Comparison of ENCODE assay signal across 31 cellular contexts in the genomic region with DNA sequence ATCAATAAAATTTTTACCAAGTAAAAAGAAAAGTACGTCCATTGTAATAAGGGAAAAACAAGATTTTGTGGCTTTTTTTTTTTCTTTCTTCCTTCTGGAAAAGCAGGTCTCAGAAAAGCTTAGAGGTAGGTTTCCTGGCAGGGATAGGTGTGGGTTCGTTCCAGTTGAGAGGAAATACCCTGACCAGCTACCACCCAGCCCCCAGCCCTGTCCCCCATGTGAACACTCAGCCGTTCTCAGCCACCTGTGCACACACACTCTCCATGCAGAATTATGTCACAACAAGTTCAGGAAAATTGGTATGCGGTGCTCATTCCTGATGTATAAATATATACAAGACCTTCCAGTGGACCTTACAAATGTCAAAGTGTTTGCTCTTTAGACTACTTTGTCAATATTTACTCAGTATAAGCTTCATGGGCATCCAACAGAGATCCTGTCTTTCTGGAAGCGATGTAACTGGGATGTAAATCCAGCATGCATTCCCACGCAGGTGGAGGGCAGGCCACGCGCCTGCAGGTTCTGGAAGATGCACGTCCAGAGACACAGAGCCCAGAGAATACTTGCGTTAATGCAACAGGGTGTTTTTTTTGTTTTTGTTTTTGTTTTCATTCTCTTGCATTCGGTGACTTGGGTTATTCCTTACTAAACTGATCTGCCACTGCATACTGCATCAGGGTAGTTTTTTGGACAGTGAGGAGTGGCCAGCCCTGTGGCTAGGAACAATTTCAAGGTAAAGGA.
"Had no signal": no experiment of that assay in that cellular context is flagged by ENCODE, and none has a peak within 500 bp of the region (broad histone marks: within the 10 kb centered on the region; RNA-seq: fewer than 3 reads in every experiment).

No MANE protein-coding gene starts in this region.

- H3K36me3 Mint-ChIP-seq: activated naive CD4-positive, alpha-beta T cell treated with anti-CD3 and anti-CD28 coated beads, Interleukin-2, amount 10 ng/mL, durations not matched to agents 7 days and 5 days; natural killer cell had no signal

- H3K4me1 ChIP-seq: lower lobe of right lung, neural progenitor cell, testis, vagina had no signal

- ATAC-seq: activated CD4-positive, CD25-positive, alpha-beta regulatory T cell treated with anti-CD3 and anti-CD28 coated beads, Interleukin-2, amount 50 U/mL, for 24 hours; lower lobe of right lung; natural killer cell; right cardiac atrium; stimulated activated naive CD8-positive, alpha-beta T cell treated with anti-CD3 and anti-CD28 coated beads, Interleukin-15, Interleukin-2, amounts not matched to agents 100 U/mL and 50 U/mL, for 24 hours had no signal

- FAIRE-seq: astrocyte, endothelial cell of umbilical vein, kidney had no signal

- H3K4me3 ChIP-seq: lower lobe of right lung, neural progenitor cell, testis, vagina had no signal

- H3K9me3 ChIP-seq: lower lobe of right lung, testis, vagina had no signal

- H3K4me1 Mint-ChIP-seq: activated CD4-positive, alpha-beta T cell treated with anti-CD3 and anti-CD28 coated beads, Interleukin-2, amount 10 ng/mL, durations not matched to agents 24 days and 14 days; activated naive CD4-positive, alpha-beta T cell treated with anti-CD3 and anti-CD28 coated beads, Interleukin-2, amount 10 ng/mL, durations not matched to agents 7 days and 5 days had no signal

- H3K27ac Mint-ChIP-seq: activated CD4-positive, alpha-beta memory T cell treated with anti-CD3 and anti-CD28 coated beads for 36 hours; activated CD4-positive, alpha-beta T cell treated with anti-CD3 and anti-CD28 coated beads, Interleukin-2, amount 10 ng/mL, durations not matched to agents 24 days and 14 days; activated naive CD4-positive, alpha-beta T cell treated with anti-CD3 and anti-CD28 coated beads, Interleukin-2, amount 10 ng/mL, durations not matched to agents 7 days and 5 days; activated T-helper 1 cell treated with anti-CD3 and anti-CD28 coated beads, Interleukin-12 subunit alpha, Interleukin-12 subunit beta, Interleukin-2, Interleukin-4 antibody, amounts not matched to agents 30 ng/mL and 10 ng/mL and 1 ng/mL, durations not matched to agents 14 hours and 24 hours and 36 hours; natural killer cell; neural progenitor cell; T-helper 2 cell treated with Interferon-gamma antibody and Interleukin-4, amounts not matched to agents 5 μg/mL and 100 μg/mL, for 36 hours had no signal

- H3K9me3 Mint-ChIP-seq: activated CD4-positive, alpha-beta memory T cell treated with anti-CD3 and anti-CD28 coated beads for 36 hours; activated CD4-positive, alpha-beta T cell treated with anti-CD3 and anti-CD28 coated beads, Interleukin-2, amount 10 ng/mL, durations not matched to agents 24 days and 14 days; activated naive CD4-positive, alpha-beta T cell treated with anti-CD3 and anti-CD28 coated beads, Interleukin-2, amount 10 ng/mL, durations not matched to agents 7 days and 5 days; activated T-helper 1 cell treated with anti-CD3 and anti-CD28 coated beads, Interleukin-12 subunit alpha, Interleukin-12 subunit beta, Interleukin-2, Interleukin-4 antibody, amounts not matched to agents 30 ng/mL and 10 ng/mL and 1 ng/mL, durations not matched to agents 14 hours and 24 hours and 36 hours; immature natural killer cell; natural killer cell; T-helper 2 cell treated with Interferon-gamma antibody and Interleukin-4, amounts not matched to agents 5 μg/mL and 100 μg/mL, for 36 hours had no signal

- H3K36me3 ChIP-seq: neural progenitor cell, WERI-Rb-1 had no signal

- H3K27me3 ChIP-seq: brain microvascular endothelial cell, neural progenitor cell, testis, vagina had no signal

- DNase-seq: activated CD4-positive, alpha-beta memory T cell treated with anti-CD3 and anti-CD28 coated beads for 36 hours; activated CD4-positive, alpha-beta T cell treated with anti-CD3 and anti-CD28 coated beads, Interleukin-2, amount 10 ng/mL, durations not matched to agents 24 days and 14 days; activated CD8-positive, alpha-beta memory T cell treated with anti-CD3 and anti-CD28 coated beads, Interleukin-2, amount 50 U/mL, for 4 hours; activated gamma-delta T cell; activated naive CD4-positive, alpha-beta T cell treated with anti-CD3 and anti-CD28 coated beads, Interleukin-2, amount 10 ng/mL, durations not matched to agents 7 days and 5 days; activated T-cell treated with anti-CD3 and anti-CD28 coated beads, Interleukin-2, amount 50 U/mL, for 1 hour; amniotic stem cell; brain microvascular endothelial cell; central memory CD4-positive, alpha-beta T cell; foreskin fibroblast; head of caudate nucleus; hippocampal formation; immature natural killer cell; kidney; lower lobe of right lung; mesenchymal stem cell; natural killer cell; stimulated activated CD4-positive, alpha-beta T cell treated with anti-CD3 and anti-CD28 coated beads, Interleukin-4, amount 100 ng/mL, for 1 hour; stimulated activated naive CD8-positive, alpha-beta T cell treated with anti-CD3 and anti-CD28 coated beads, Interleukin-15, Interleukin-2, amounts not matched to agents 100 U/mL and 50 U/mL, for 24 hours; T-helper 1 cell; testis; trophoblast cell; WERI-Rb-1 had no signal

- H3K4me3 Mint-ChIP-seq: activated CD4-positive, alpha-beta memory T cell treated with anti-CD3 and anti-CD28 coated beads for 36 hours; activated CD4-positive, alpha-beta T cell treated with anti-CD3 and anti-CD28 coated beads, Interleukin-2, amount 10 ng/mL, durations not matched to agents 24 days and 14 days; activated naive CD4-positive, alpha-beta T cell treated with anti-CD3 and anti-CD28 coated beads, Interleukin-2, amount 10 ng/mL, durations not matched to agents 7 days and 5 days; activated T-helper 1 cell treated with anti-CD3 and anti-CD28 coated beads, Interleukin-12 subunit alpha, Interleukin-12 subunit beta, Interleukin-2, Interleukin-4 antibody, amounts not matched to agents 30 ng/mL and 10 ng/mL and 1 ng/mL, durations not matched to agents 14 hours and 24 hours and 36 hours; immature natural killer cell; natural killer cell; neural progenitor cell; T-helper 2 cell treated with Interferon-gamma antibody and Interleukin-4, amounts not matched to agents 5 μg/mL and 100 μg/mL, for 36 hours had no signal

- H3K27me3 Mint-ChIP-seq: activated CD4-positive, alpha-beta memory T cell treated with anti-CD3 and anti-CD28 coated beads for 36 hours; activated CD4-positive, alpha-beta T cell treated with anti-CD3 and anti-CD28 coated beads, Interleukin-2, amount 10 ng/mL, durations not matched to agents 24 days and 14 days had no signal

- H3K27ac ChIP-seq: brain microvascular endothelial cell, lower lobe of right lung, neural progenitor cell, testis, vagina, WERI-Rb-1 had no signal
